In the genomic region with DNA sequence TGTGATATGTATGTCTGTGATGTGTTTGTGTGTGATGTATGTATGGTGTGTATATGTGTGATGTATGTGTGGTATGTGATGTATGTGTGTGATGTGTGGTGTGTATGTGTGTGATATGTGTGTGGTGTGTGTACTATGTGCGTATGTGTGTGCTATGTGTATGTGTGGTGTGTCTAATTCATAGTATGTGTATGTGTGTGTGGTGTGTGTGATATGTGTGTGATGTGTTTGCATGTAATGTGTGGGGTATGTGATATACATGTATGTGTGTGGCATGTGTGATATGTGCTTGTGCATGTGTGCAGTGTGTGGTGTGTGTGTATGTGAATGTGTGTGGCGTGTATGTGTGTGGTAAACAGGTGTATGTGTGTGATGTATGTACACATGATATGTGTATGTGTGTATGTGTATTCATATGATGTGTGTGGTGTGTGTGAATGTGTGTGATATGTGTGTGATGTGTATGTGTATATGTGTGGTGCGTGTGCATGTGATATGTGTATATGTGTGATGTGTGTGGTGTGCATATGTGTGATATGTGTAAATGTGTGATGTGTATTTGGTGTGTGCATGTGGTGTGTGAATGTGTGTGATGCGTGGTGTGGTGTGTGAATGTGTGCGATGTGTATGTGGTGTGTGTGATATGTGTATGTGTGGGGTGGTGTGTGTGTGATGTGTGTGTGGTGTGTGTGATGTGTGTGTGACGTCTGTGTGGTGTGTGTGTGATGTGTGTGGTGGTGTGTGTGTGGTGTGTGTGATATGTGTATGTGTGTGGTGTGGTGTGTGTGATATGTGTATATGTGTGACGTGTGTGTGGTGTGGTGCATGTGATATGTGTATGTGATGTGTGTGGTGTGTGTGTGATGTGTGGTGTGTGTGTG, we compare ENCODE assay signal across 19 cellular contexts. TPM values are rescaled to one million over a fixed set of nuclear protein-coding genes. Genes with fewer than 3 reads are reported as not detected.
"Had no signal": no experiment of that assay in that cellular context is flagged by ENCODE, and none has a peak within 500 bp of the region (broad histone marks: within the 10 kb centered on the region; RNA-seq: fewer than 3 reads in every experiment).

No MANE protein-coding gene starts in this region.

- H3K9me3 ChIP-seq: adrenal gland, ascending aorta, left lung, thyroid gland had no signal

- H3K4me2 ChIP-seq: hepatocyte, neural progenitor cell had no signal

- H3K4me3 ChIP-seq: adrenal gland, hepatocyte, left lung, lung, neural progenitor cell, thyroid gland had no signal

- H2AFZ ChIP-seq: hepatocyte, neural progenitor cell had no signal

- FAIRE-seq: frontal cortex had no signal

- H3K9ac ChIP-seq: neural progenitor cell had no signal

- H3K36me3 ChIP-seq: adrenal gland, ascending aorta, left lung, neural progenitor cell, thyroid gland had no signal

- H3K27ac ChIP-seq: adrenal gland, ascending aorta, hepatocyte, left lung, neural progenitor cell, thyroid gland had no signal

- H3K27me3 ChIP-seq: adrenal gland, ascending aorta, hepatocyte, thyroid gland had no signal

- H3K4me1 ChIP-seq: adrenal gland, ascending aorta, neural progenitor cell, thyroid gland had no signal

- ATAC-seq: left lung; naive thymus-derived CD8-positive, alpha-beta T cell; stimulated activated naive CD8-positive, alpha-beta T cell treated with anti-CD3 and anti-CD28 coated beads, Interleukin-15, Interleukin-2, amounts not matched to agents 100 U/mL and 50 U/mL, for 24 hours had no signal

- H3K79me2 ChIP-seq: hepatocyte had no signal

- DNase-seq: activated gamma-delta T cell treated with Interleukin-2 at 50 U/mL for 16 hours; activated T-cell treated with anti-CD3 and anti-CD28 coated beads, Interleukin-2, amount 50 U/mL, for 1 hour; adrenal gland; central memory CD4-positive, alpha-beta T cell; dermis blood vessel endothelial cell; effector memory CD4-positive, alpha-beta T cell; glutamatergic neuron; kidney glomerular epithelial cell; left lung; naive thymus-derived CD8-positive, alpha-beta T cell; stimulated activated CD4-positive, alpha-beta T cell treated with anti-CD3 and anti-CD28 coated beads, Interleukin-4, amount 100 ng/mL, for 4 hours; stimulated activated naive CD8-positive, alpha-beta T cell treated with anti-CD3 and anti-CD28 coated beads, Interleukin-15, Interleukin-2, amounts not matched to agents 100 U/mL and 50 U/mL, for 24 hours; T-helper 9 cell; thyroid gland had no signal

RNA-seq across cellular contexts. Expression of gene PCBP3, which starts 8.0 kb away (rescaled TPM):
- total RNA-seq: ascending aorta, dermis blood vessel endothelial cell had no signal
